8 cellular contexts compared by ENCODE assay signal in genomic region chr9:116154976-116155699, GRCh38. TPM values are rescaled to one million over a fixed set of nuclear protein-coding genes. Genes with fewer than 3 reads are reported as not detected.
DNase-seq lines count a peak whose midpoint lies in the region; ATAC-seq and TF ChIP-seq lines count a peak whose summit lies in the region.
"Had no signal": no experiment of that assay in that cellular context is flagged by ENCODE, and none has a peak within 500 bp of the region (broad histone marks: within the 10 kb centered on the region; RNA-seq: fewer than 3 reads in every experiment).

No MANE protein-coding gene starts in this region.

- peaks cover 12% of the 10 kb centered on the region for H3K36me3 Mint-ChIP-seq in chondrocyte (ENCODE audit: low read depth)

- TF ChIP-seq CTCF in chondrocyte (IDR thresholded peaks at IDR 0.05) (no peak), lung (IDR thresholded peaks at IDR 0.05; ENCODE audit: control extremely low read depth, extremely low read depth) (no peak), thyroid gland (IDR thresholded peaks at IDR 0.05) (no peak)

- WGBS in lung, 2 donors, result 1 to 3% methylated on average over 27 of the region's 27 CpGs
- WGBS in thyroid gland, 2 donors, result 3% methylated on average over 26 to 27 of the region's 27 CpGs

- no peaks in the 10 kb centered on the region for H3K27me3 Mint-ChIP-seq in chondrocyte (ENCODE audit: low read depth)

- H3K4me1 Mint-ChIP-seq in chondrocyte (ENCODE audit: low read depth), result peaks cover 73% of the 10 kb centered on the region

- no peak for TF ChIP-seq POLR2A in thyroid gland (IDR thresholded peaks at IDR 0.05)

- H3K27ac ChIP-seq in lung (ENCODE audit: low read depth in 1 of 2, low read length in 1 of 2) (peak overlapping the region; percentile 46 to 64), thyroid gland (peak overlapping the region; percentile 28 to 78 (median 65))

- no peaks in the 10 kb centered on the region for H3K36me3 ChIP-seq in lung (ENCODE audit: control insufficient read depth in 2 of 2, insufficient read depth in 2 of 2, low read length in 2 of 2)
- H3K36me3 ChIP-seq in thyroid gland, result no peaks in the 10 kb centered on the region

- DNase-seq in HT1080 (ENCODE audit: low read depth), result peak; percentile 66
- no peak for DNase-seq in chondrocyte (ENCODE audit: low spot score)
- no peak for DNase-seq in lung (ENCODE audit: low spot score)
- DNase-seq in thyroid gland, result no peak
- no peak for DNase-seq in NCI-H187 treated with DMSO at 0.1 percent for 48 hours (lab: John Stamatoyannopoulos, UW)
- DNase-seq in NAMALWA (ENCODE audit: low spot score), result no peak
- DNase-seq in activated naive CD4-positive, alpha-beta T cell (lab: John Stamatoyannopoulos, UW), result no peak
- DNase-seq: activated naive CD8-positive, alpha-beta T cell treated with anti-CD3 and anti-CD28 coated beads, Interleukin-2, amount 50 U/mL, for 24 hours had no signal

- H3K9me3 ChIP-seq in lung (ENCODE audit: control insufficient read depth in 2 of 2, insufficient read depth in 1 of 2, low read length in 1 of 2) (peaks cover 0 to 1% of the 10 kb centered on the region in 2 donors), thyroid gland (no peaks in the 10 kb centered on the region)

- H3K4me3 Mint-ChIP-seq in chondrocyte (ENCODE audit: unreplicated experiment), result peak overlapping the region; percentile 76
- H3K4me3 Mint-ChIP-seq: activated naive CD8-positive, alpha-beta T cell treated with anti-CD3 and anti-CD28 coated beads, Interleukin-2, amount 50 U/mL, for 24 hours had no signal

- H3K9me3 Mint-ChIP-seq in chondrocyte (ENCODE audit: low read depth), result no peaks in the 10 kb centered on the region
- H3K9me3 Mint-ChIP-seq: activated naive CD8-positive, alpha-beta T cell treated with anti-CD3 and anti-CD28 coated beads, Interleukin-2, amount 50 U/mL, for 24 hours had no signal

- H3K4me1 ChIP-seq in lung (ENCODE audit: control insufficient read depth in 2 of 2, insufficient read depth in 2 of 2, low read length in 2 of 2) (peaks cover 2 to 15% of the 10 kb centered on the region in 2 donors), thyroid gland (peaks cover 14 to 18% of the 10 kb centered on the region in 2 donors)

- H3K27me3 ChIP-seq in lung (ENCODE audit: control insufficient read depth, insufficient read depth) (peaks cover 6% of the 10 kb centered on the region), thyroid gland (no peaks in the 10 kb centered on the region)

- intact Hi-C loops in thyroid gland (cut with DNase I), result loop anchor here (5.0 to 10.0 kb wide), 2 partner anchors 417 to 490 kb away; no protein-coding TSS in a partner anchor

- peak overlapping the region; percentile 93 for H3K27ac Mint-ChIP-seq in chondrocyte (ENCODE audit: unreplicated experiment)
- H3K27ac Mint-ChIP-seq: activated naive CD8-positive, alpha-beta T cell treated with anti-CD3 and anti-CD28 coated beads, Interleukin-2, amount 50 U/mL, for 24 hours had no signal

- ATAC-seq in lung (ENCODE audit: insufficient read depth, low FRiP score), result peak; percentile 35
- ATAC-seq: activated naive CD8-positive, alpha-beta T cell treated with anti-CD3 and anti-CD28 coated beads, Interleukin-2, amount 50 U/mL, for 24 hours had no signal

- peak overlapping the region; percentile 60 for H3K4me3 ChIP-seq in lung
- H3K4me3 ChIP-seq in thyroid gland (replicated peaks in 1 of 3), result peak overlapping the region in 1 of 3 donors; percentile 35

RNA-seq across cellular contexts. Expression of gene PAPPA, which starts 1.5 kb away (rescaled TPM):
- 3.7 and 5.4 TPM in 2 replicates for total RNA-seq in HT1080 (2014; rRNA removed; shearing (Covaris generic))
- 11.7 and 16.3 TPM in 2 replicates for polyA plus RNA-seq in HT1080 (2015; cell fraction: cytosol; rRNA removed)
- polyA plus RNA-seq in HT1080 (2015; cell fraction: nucleus; rRNA removed), result 77.5 and 85.0 TPM in 2 replicates
- total RNA-seq in chondrocyte, result 143 to 222 TPM (median 219 TPM) in 3 replicates
- total RNA-seq in lung, result 1 to 10 TPM; 4.6 to 6.7 TPM
- polyA plus RNA-seq in lung, result 1 to 10 TPM in 1 of 2 donors, under 1 TPM in 1; 0.45 to 2.7 TPM
- 1 to 10 TPM; 1.0 to 5.0 (median 2.8) TPM for total RNA-seq in thyroid gland

Comparison
In these comparisons a context has a peak if more than half of its experiments do, and no peak if none do; other contexts are left out.
1. RNA of gene PAPPA, which starts 1.5 kb away (total RNA-seq): 143 to 222 TPM in chondrocyte; 4.6 to 6.7 TPM in lung, 3.7 to 5.4 TPM in HT1080 and 1.0 to 5.0 TPM in thyroid gland; every median in the first group is over 10 times any median in the second.